Comparison of ENCODE assay signal across 17 cellular contexts in genomic region chr3:25945836-25946235, GRCh38.
"Had no signal": no experiment of that assay in that cellular context is flagged by ENCODE, and none has a peak within 500 bp of the region (broad histone marks: within the 10 kb centered on the region; RNA-seq: fewer than 3 reads in every experiment).

No MANE protein-coding gene starts in this region.

- H3K36me3 Mint-ChIP-seq: activated naive CD4-positive, alpha-beta T cell treated with anti-CD3 and anti-CD28 coated beads, Interleukin-2, amount 50 U/mL, for 72 hours; neural progenitor cell had no signal

- H3K4me1 ChIP-seq: esophagus muscularis mucosa, neural progenitor cell, pancreas, spleen, thyroid gland had no signal

- H2AFZ ChIP-seq: hepatocyte, neural progenitor cell had no signal

- ATAC-seq: activated CD4-positive, alpha-beta T cell treated with anti-CD3 and anti-CD28 coated beads for 36 hours; activated naive CD4-positive, alpha-beta T cell treated with anti-CD3 and anti-CD28 coated beads, Interleukin-2, amount 50 U/mL, for 72 hours; left lobe of liver; pancreas; sciatic nerve had no signal

- H3K4me3 Mint-ChIP-seq: activated CD4-positive, alpha-beta memory T cell treated with anti-CD3 and anti-CD28 coated beads, Interleukin-2, amount 10 ng/mL, durations not matched to agents 7 days and 5 days; activated CD4-positive, alpha-beta T cell treated with anti-CD3 and anti-CD28 coated beads for 36 hours; activated T-cell treated with anti-CD3 and anti-CD28 coated beads, Interleukin-2, amount 50 U/mL, for 24 hours; neural progenitor cell had no signal

- H3K9me3 Mint-ChIP-seq: activated CD4-positive, alpha-beta memory T cell treated with anti-CD3 and anti-CD28 coated beads, Interleukin-2, amount 10 ng/mL, durations not matched to agents 7 days and 5 days; activated naive CD4-positive, alpha-beta T cell treated with anti-CD3 and anti-CD28 coated beads, Interleukin-2, amount 50 U/mL, for 72 hours; activated T-cell treated with anti-CD3 and anti-CD28 coated beads, Interleukin-2, amount 50 U/mL, for 24 hours; neural progenitor cell had no signal

- H3K9ac ChIP-seq: neural progenitor cell had no signal

- H3K9me3 ChIP-seq: esophagus muscularis mucosa, pancreas, spleen, thyroid gland had no signal

- H3K27me3 Mint-ChIP-seq: activated CD4-positive, alpha-beta memory T cell treated with anti-CD3 and anti-CD28 coated beads, Interleukin-2, amount 10 ng/mL, durations not matched to agents 7 days and 5 days; activated T-cell treated with anti-CD3 and anti-CD28 coated beads, Interleukin-2, amount 50 U/mL, for 24 hours had no signal

- H3K4me2 ChIP-seq: hepatocyte, neural progenitor cell had no signal

- H3K36me3 ChIP-seq: esophagus muscularis mucosa, neural progenitor cell, pancreas, spleen, thyroid gland had no signal

- DNase-seq: activated CD4-positive, alpha-beta memory T cell treated with anti-CD3 and anti-CD28 coated beads, Interleukin-2, amount 10 ng/mL, durations not matched to agents 7 days and 5 days; activated CD4-positive, alpha-beta T cell treated with anti-CD3 and anti-CD28 coated beads for 36 hours; activated effector memory CD4-positive, alpha-beta T cell treated with Interleukin-2 at 50 U/mL for 16 hours; activated T-cell treated with anti-CD3 and anti-CD28 coated beads, Interleukin-2, amount 50 U/mL, for 24 hours; central memory CD4-positive, alpha-beta T cell; cortex of kidney; effector CD4-positive, alpha-beta T cell; islet precursor cell; pancreas; spleen; thyroid gland had no signal

- H3K4me1 Mint-ChIP-seq: activated CD4-positive, alpha-beta memory T cell treated with anti-CD3 and anti-CD28 coated beads, Interleukin-2, amount 10 ng/mL, durations not matched to agents 7 days and 5 days; activated CD4-positive, alpha-beta T cell treated with anti-CD3 and anti-CD28 coated beads for 36 hours; neural progenitor cell had no signal

- H3K4me3 ChIP-seq: esophagus muscularis mucosa, hepatocyte, neural progenitor cell, pancreas, spleen, thyroid gland had no signal

- FAIRE-seq: pancreas had no signal

- H3K27ac ChIP-seq: esophagus muscularis mucosa, hepatocyte, neural progenitor cell, pancreas, spleen, thyroid gland had no signal

- H3K27ac Mint-ChIP-seq: activated CD4-positive, alpha-beta memory T cell treated with anti-CD3 and anti-CD28 coated beads, Interleukin-2, amount 10 ng/mL, durations not matched to agents 7 days and 5 days; activated CD4-positive, alpha-beta T cell treated with anti-CD3 and anti-CD28 coated beads for 36 hours; activated naive CD4-positive, alpha-beta T cell treated with anti-CD3 and anti-CD28 coated beads, Interleukin-2, amount 50 U/mL, for 72 hours; activated T-cell treated with anti-CD3 and anti-CD28 coated beads, Interleukin-2, amount 50 U/mL, for 24 hours; neural progenitor cell had no signal

- H3K27me3 ChIP-seq: esophagus muscularis mucosa, hepatocyte, neural progenitor cell, pancreas, spleen, thyroid gland had no signal

- H3K79me2 ChIP-seq: hepatocyte had no signal
